In the genomic region with DNA sequence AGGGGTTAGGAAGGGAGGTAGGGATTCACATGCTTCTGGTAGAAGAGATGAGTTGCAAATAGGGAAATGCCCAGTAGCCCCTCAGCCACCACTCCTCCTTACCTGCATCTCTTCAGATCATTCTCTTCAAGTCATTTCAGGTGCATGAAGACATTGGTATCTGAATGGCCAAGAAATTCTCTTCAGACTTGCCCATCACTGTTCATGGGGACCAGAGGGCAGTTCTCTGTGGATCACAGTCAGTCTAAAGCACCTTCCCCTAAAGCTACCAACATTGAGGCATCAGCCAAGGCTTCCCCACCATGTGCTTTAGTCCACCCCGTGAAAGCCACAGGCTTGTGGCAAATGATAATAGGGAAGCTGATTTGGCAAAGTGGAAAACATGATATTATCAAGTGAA, we compare ENCODE assay signal across 26 cellular contexts.
"Had no signal": no experiment of that assay in that cellular context is flagged by ENCODE, and none has a peak within 500 bp of the region (broad histone marks: within the 10 kb centered on the region; RNA-seq: fewer than 3 reads in every experiment).

No MANE protein-coding gene starts in this region.

- DNase-seq: heart left ventricle; hypothalamus; immature natural killer cell; left ventricle myocardium inferior; midbrain; mucosa of descending colon; naive thymus-derived CD4-positive, alpha-beta T cell; nucleus accumbens; right lobe of liver; stimulated activated CD4-positive, alpha-beta T cell treated with anti-CD3 and anti-CD28 coated beads, Interleukin-1b, Interleukin-23, amount 100 ng/mL, for 48 hours; stimulated activated CD4-positive, alpha-beta T cell treated with anti-CD3 and anti-CD28 coated beads, Interleukin-2, amount 100 ng/mL, for 48 hours; stimulated activated CD4-positive, alpha-beta T cell treated with anti-CD3 and anti-CD28 coated beads, Interleukin-4, amount 100 ng/mL, for 4 hours; stimulated activated naive B cell treated with anti-CD40 and anti-IgM and Interleukin-4, amounts not matched to agents 10 μg/mL and 1 μg/mL and 100 μg/mL, for 72 hours; stimulated activated naive CD8-positive, alpha-beta T cell treated with anti-CD3 and anti-CD28 coated beads, Interleukin-15, Interleukin-2, amounts not matched to agents 100 U/mL and 50 U/mL, for 24 hours; stomach; testis; thyroid gland; transverse colon; upper lobe of left lung had no signal

- H3K4me3 Mint-ChIP-seq: immature natural killer cell; memory B cell; naive thymus-derived CD4-positive, alpha-beta T cell; natural killer cell treated with Interleukin-12 subunit alpha and Interleukin-12 subunit beta and Interleukin-15 and Interleukin-18, amount 100 ng/mL, for 72 hours; stimulated activated naive B cell treated with anti-CD40 and anti-IgM and Interleukin-4, amounts not matched to agents 10 μg/mL and 1 μg/mL and 100 μg/mL, for 72 hours had no signal

- H3K27ac Mint-ChIP-seq: immature natural killer cell; memory B cell; naive thymus-derived CD4-positive, alpha-beta T cell; natural killer cell treated with Interleukin-12 subunit alpha and Interleukin-12 subunit beta and Interleukin-15 and Interleukin-18, amount 100 ng/mL, for 72 hours; progenitor cell of endocrine pancreas; stimulated activated naive B cell treated with anti-CD40 and anti-IgM and Interleukin-4, amounts not matched to agents 10 μg/mL and 1 μg/mL and 100 μg/mL, for 72 hours had no signal

- FAIRE-seq: islet of Langerhans had no signal

- H3K4me1 Mint-ChIP-seq: memory B cell had no signal

- H3K4me3 ChIP-seq: heart left ventricle, left ventricle myocardium inferior, mucosa of descending colon, right atrium auricular region, right lobe of liver, smooth muscle cell, stomach, testis, thyroid gland, transverse colon, upper lobe of left lung had no signal

- H3K4me1 ChIP-seq: parathyroid adenoma, right lobe of liver, testis had no signal

- H3K9me3 ChIP-seq: heart left ventricle, left ventricle myocardium inferior, mucosa of descending colon, right atrium auricular region, right lobe of liver, stomach, testis, thyroid gland, transverse colon, upper lobe of left lung had no signal

- H3K36me3 Mint-ChIP-seq: immature natural killer cell; memory B cell; naive thymus-derived CD4-positive, alpha-beta T cell; natural killer cell treated with Interleukin-12 subunit alpha and Interleukin-12 subunit beta and Interleukin-15 and Interleukin-18, amount 100 ng/mL, for 72 hours; stimulated activated naive B cell treated with anti-CD40 and anti-IgM and Interleukin-4, amounts not matched to agents 10 μg/mL and 1 μg/mL and 100 μg/mL, for 72 hours had no signal

- H3K27me3 ChIP-seq: heart left ventricle, right atrium auricular region, right lobe of liver, stomach, testis, thyroid gland, transverse colon, upper lobe of left lung had no signal

- ATAC-seq: heart left ventricle; mucosa of descending colon; naive thymus-derived CD4-positive, alpha-beta T cell; natural killer cell treated with Interleukin-12 subunit alpha and Interleukin-12 subunit beta and Interleukin-15 and Interleukin-18, amount 100 ng/mL, for 72 hours; right lobe of liver; stimulated activated naive B cell treated with anti-CD40 and anti-IgM and Interleukin-4, amounts not matched to agents 10 μg/mL and 1 μg/mL and 100 μg/mL, for 72 hours; stimulated activated naive CD8-positive, alpha-beta T cell treated with anti-CD3 and anti-CD28 coated beads, Interleukin-15, Interleukin-2, amounts not matched to agents 100 U/mL and 50 U/mL, for 24 hours had no signal

- H3K36me3 ChIP-seq: heart left ventricle, left ventricle myocardium inferior, right atrium auricular region, right lobe of liver, stomach, thyroid gland, transverse colon, upper lobe of left lung had no signal

- H3K27ac ChIP-seq: heart left ventricle, left ventricle myocardium inferior, parathyroid adenoma, right atrium auricular region, right lobe of liver, stomach, testis, thyroid gland, transverse colon, upper lobe of left lung had no signal

- H3K9me3 Mint-ChIP-seq: immature natural killer cell; naive thymus-derived CD4-positive, alpha-beta T cell; natural killer cell treated with Interleukin-12 subunit alpha and Interleukin-12 subunit beta and Interleukin-15 and Interleukin-18, amount 100 ng/mL, for 72 hours had no signal
